ENCODE assay signal across 12 cellular contexts in genomic region chr1:64828829-64829228, GRCh38.
DNase-seq lines count a peak whose midpoint lies in the region; ATAC-seq and TF ChIP-seq lines count a peak whose summit lies in the region.
"Had no signal": no experiment of that assay in that cellular context is flagged by ENCODE, and none has a peak within 500 bp of the region (broad histone marks: within the 10 kb centered on the region; RNA-seq: fewer than 3 reads in every experiment).

No MANE protein-coding gene starts in this region.

- H3K9me3 Mint-ChIP-seq in activated T-cell treated with anti-CD3 and anti-CD28 coated beads, Interleukin-2, amount 50 U/mL, for 24 hours = no peaks in the 10 kb centered on the region
- H3K9me3 Mint-ChIP-seq in activated naive CD8-positive, alpha-beta T cell treated with anti-CD3 and anti-CD28 coated beads for 36 hours = no peaks in the 10 kb centered on the region
- H3K9me3 Mint-ChIP-seq in stimulated activated memory B cell treated with anti-CD40 and anti-IgM and Interleukin-4, amounts not matched to agents 10 μg/mL and 1 μg/mL and 100 μg/mL, for 72 hours = no peaks in the 10 kb centered on the region

- no peaks in the 10 kb centered on the region for H3K27me3 Mint-ChIP-seq in activated T-cell treated with anti-CD3 and anti-CD28 coated beads, Interleukin-2, amount 50 U/mL, for 24 hours
- H3K27me3 Mint-ChIP-seq in activated naive CD8-positive, alpha-beta T cell treated with anti-CD3 and anti-CD28 coated beads for 36 hours = no peaks in the 10 kb centered on the region
- H3K27me3 Mint-ChIP-seq in stimulated activated memory B cell treated with anti-CD40 and anti-IgM and Interleukin-4, amounts not matched to agents 10 μg/mL and 1 μg/mL and 100 μg/mL, for 72 hours = no peaks in the 10 kb centered on the region

- no peaks in the 10 kb centered on the region for H3K27me3 ChIP-seq in dorsolateral prefrontal cortex

- ATAC-seq in HG03432 (IDR thresholded peaks at IDR 0.05; ENCODE audit: unreplicated experiment) = peak; percentile 38
- ATAC-seq in stimulated activated memory B cell treated with anti-CD40 and anti-IgM and Interleukin-4, amounts not matched to agents 10 μg/mL and 1 μg/mL and 100 μg/mL, for 72 hours = peak; percentile 62
- ATAC-seq in omental fat pad (ENCODE audit: low FRiP score) = no peak
- no peak for ATAC-seq in HG03025 (IDR thresholded peaks at IDR 0.05; ENCODE audit: low FRiP score, unreplicated experiment)

- DNase-seq in activated T-cell treated with anti-CD3 and anti-CD28 coated beads, Interleukin-2, amount 50 U/mL, for 24 hours = no peak
- no peak for DNase-seq in activated T-cell treated with anti-CD3 and anti-CD28 coated beads, Interleukin-2, amount 50 U/mL, for 48 hours
- DNase-seq in activated naive CD8-positive, alpha-beta T cell treated with anti-CD3 and anti-CD28 coated beads for 36 hours = no peak
- DNase-seq in dorsolateral prefrontal cortex = no peak
- DNase-seq in omental fat pad (ENCODE audit: low spot score) = no peak
- DNase-seq: ACHN; activated CD4-positive, alpha-beta T cell treated with anti-CD3 and anti-CD28 coated beads, Interleukin-2, amount 50 U/mL, for 4 hours; midbrain; NCI-H2171 treated with DMSO at 0.1 percent for 48 hours had no signal

- H3K4me1 Mint-ChIP-seq in activated T-cell treated with anti-CD3 and anti-CD28 coated beads, Interleukin-2, amount 50 U/mL, for 24 hours (ENCODE audit: low read depth) = peaks cover 48% of the 10 kb centered on the region
- peaks cover 39% of the 10 kb centered on the region for H3K4me1 Mint-ChIP-seq in activated naive CD8-positive, alpha-beta T cell treated with anti-CD3 and anti-CD28 coated beads for 36 hours
- peaks cover 38% of the 10 kb centered on the region for H3K4me1 Mint-ChIP-seq in stimulated activated memory B cell treated with anti-CD40 and anti-IgM and Interleukin-4, amounts not matched to agents 10 μg/mL and 1 μg/mL and 100 μg/mL, for 72 hours

- TF ChIP-seq CTCF in dorsolateral prefrontal cortex (IDR thresholded peaks at IDR 0.05 in 54 of 56, conservative IDR thresholded peaks at IDR 0.05 in 2 of 56; ENCODE audit: low read depth in 1 of 56, partially characterized antibody in 56 of 56) (no peak), omental fat pad (IDR thresholded peaks at IDR 0.05) (no peak)

- intact Hi-C loops in dorsolateral prefrontal cortex (cut with DNase I) = loop anchor here in 1 of 2 donors (5.0 to 10.0 kb wide), 2 partner anchors 136 to 562 kb away; partner anchors contain the start of gene JAK1

- H3K4me3 ChIP-seq in dorsolateral prefrontal cortex = no peak overlapping the region

- peak overlapping the region; percentile 75 for H3K27ac Mint-ChIP-seq in activated T-cell treated with anti-CD3 and anti-CD28 coated beads, Interleukin-2, amount 50 U/mL, for 24 hours
- H3K27ac Mint-ChIP-seq in activated naive CD8-positive, alpha-beta T cell treated with anti-CD3 and anti-CD28 coated beads for 36 hours = peak overlapping the region; percentile 70
- H3K27ac Mint-ChIP-seq in stimulated activated memory B cell treated with anti-CD40 and anti-IgM and Interleukin-4, amounts not matched to agents 10 μg/mL and 1 μg/mL and 100 μg/mL, for 72 hours = peak overlapping the region; percentile 17

- H3K27ac ChIP-seq in dorsolateral prefrontal cortex = no peak overlapping the region

- H3K4me3 Mint-ChIP-seq in activated T-cell treated with anti-CD3 and anti-CD28 coated beads, Interleukin-2, amount 50 U/mL, for 24 hours = no peak overlapping the region
- H3K4me3 Mint-ChIP-seq in activated naive CD8-positive, alpha-beta T cell treated with anti-CD3 and anti-CD28 coated beads for 36 hours = peak overlapping the region; percentile 4
- no peak overlapping the region for H3K4me3 Mint-ChIP-seq in stimulated activated memory B cell treated with anti-CD40 and anti-IgM and Interleukin-4, amounts not matched to agents 10 μg/mL and 1 μg/mL and 100 μg/mL, for 72 hours

- peaks cover 32% of the 10 kb centered on the region for H3K36me3 Mint-ChIP-seq in activated T-cell treated with anti-CD3 and anti-CD28 coated beads, Interleukin-2, amount 50 U/mL, for 24 hours (ENCODE audit: low read depth)
- peaks cover 4% of the 10 kb centered on the region for H3K36me3 Mint-ChIP-seq in activated naive CD8-positive, alpha-beta T cell treated with anti-CD3 and anti-CD28 coated beads for 36 hours
- H3K36me3 Mint-ChIP-seq in stimulated activated memory B cell treated with anti-CD40 and anti-IgM and Interleukin-4, amounts not matched to agents 10 μg/mL and 1 μg/mL and 100 μg/mL, for 72 hours = peaks cover 6% of the 10 kb centered on the region

Comparison
In these comparisons a context has a peak if more than half of its experiments do, and no peak if none do; other contexts are left out.
1. H3K27ac Mint-ChIP-seq: peak in every context shown above with its lines; median percentile 75 in activated T-cell treated with anti-CD3 and anti-CD28 coated beads, Interleukin-2, amount 50 U/mL, for 24 hours; 70 in activated naive CD8-positive, alpha-beta T cell treated with anti-CD3 and anti-CD28 coated beads for 36 hours; 17 in stimulated activated memory B cell treated with anti-CD40 and anti-IgM and Interleukin-4, amounts not matched to agents 10 μg/mL and 1 μg/mL and 100 μg/mL, for 72 hours.
2. ATAC-seq: peak in HG03432 (single experiment) and stimulated activated memory B cell treated with anti-CD40 and anti-IgM and Interleukin-4, amounts not matched to agents 10 μg/mL and 1 μg/mL and 100 μg/mL, for 72 hours (single experiment); none in omental fat pad (single experiment) and HG03025 (single experiment).